ENCODE assay signal across 10 cellular contexts in the genomic region with DNA sequence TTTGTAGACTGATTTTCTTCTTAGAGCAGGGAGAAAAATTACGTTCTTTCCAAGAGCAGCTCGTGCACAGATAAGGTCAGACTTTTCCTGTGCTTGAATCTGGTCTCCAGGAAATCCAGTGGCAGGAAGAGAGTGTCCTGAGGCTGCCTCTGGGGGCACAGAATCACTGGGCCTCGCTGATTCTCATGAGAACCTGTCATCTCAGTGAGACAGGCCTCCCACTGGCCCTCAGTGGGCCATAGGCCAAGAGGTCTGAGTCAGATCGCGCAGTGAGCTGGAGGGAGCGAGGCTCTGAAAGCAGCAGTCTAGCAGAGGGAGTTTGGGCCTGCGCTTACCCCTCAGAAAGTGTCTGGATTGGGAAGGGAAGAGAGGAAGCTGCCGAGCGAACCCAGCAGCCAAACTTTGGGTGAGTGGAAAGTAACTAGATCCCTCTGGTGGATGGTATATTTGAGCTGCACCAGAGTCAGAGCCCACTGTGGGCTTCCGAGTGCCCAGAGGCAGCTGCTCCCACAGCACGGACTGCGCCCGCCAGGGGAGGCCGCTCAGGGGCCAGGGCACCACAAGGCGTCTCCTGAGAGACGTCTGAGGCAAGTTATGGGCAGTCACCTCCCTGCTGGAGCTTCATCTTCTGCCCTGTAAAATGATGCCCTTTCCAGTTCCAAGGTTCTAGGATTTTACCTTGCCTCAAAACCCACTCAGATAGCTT. TPM values are rescaled to one million over a fixed set of nuclear protein-coding genes. Genes with fewer than 3 reads are reported as not detected.
DNase-seq lines count a peak whose midpoint lies in the region; ATAC-seq and TF ChIP-seq lines count a peak whose summit lies in the region.
"Had no signal": no experiment of that assay in that cellular context is flagged by ENCODE, and none has a peak within 500 bp of the region (broad histone marks: within the 10 kb centered on the region; RNA-seq: fewer than 3 reads in every experiment).

No MANE protein-coding gene starts in this region.

- H3K36me3 Mint-ChIP-seq in T-helper 2 cell treated with Interferon-gamma antibody and Interleukin-4, amounts not matched to agents 5 μg/mL and 100 μg/mL, for 36 hours (ENCODE audit: low read depth), result no peaks in the 10 kb centered on the region

- peak; percentile 91 for DNase-seq in EH (ENCODE audit: low read depth)
- peak; percentile 52 for DNase-seq in fibroblast of villous mesenchyme (ENCODE audit: low read depth)
- DNase-seq in prostate gland (ENCODE audit: low spot score), result no peak
- DNase-seq in NCI-H526 (lab: John Stamatoyannopoulos, UW), result no peak
- no peak for DNase-seq in NCI-H510A treated with DMSO at 0.1 percent for 48 hours (lab: John Stamatoyannopoulos, UW)
- no peak for DNase-seq in T-helper 2 cell treated with Interferon-gamma antibody and Interleukin-4, amounts not matched to agents 5 μg/mL and 100 μg/mL, for 36 hours (ENCODE audit: low spot score)
- DNase-seq: activated CD4-positive, alpha-beta T cell treated with anti-CD3 and anti-CD28 coated beads, Interleukin-2, amount 10 ng/mL, durations not matched to agents 24 days and 14 days; NK-92 treated with Interleukin-12 subunit alpha and Interleukin-12 subunit beta, amount 100 ng/mL, for 24 hours had no signal

- H3K27ac ChIP-seq in prostate gland, result peak overlapping the region; percentile 0 to 49

- no peak overlapping the region for H3K27ac Mint-ChIP-seq in T-helper 2 cell treated with Interferon-gamma antibody and Interleukin-4, amounts not matched to agents 5 μg/mL and 100 μg/mL, for 36 hours
- H3K27ac Mint-ChIP-seq: activated CD4-positive, alpha-beta T cell treated with anti-CD3 and anti-CD28 coated beads, Interleukin-2, amount 10 ng/mL, durations not matched to agents 24 days and 14 days had no signal

- no peaks in the 10 kb centered on the region for H3K4me1 Mint-ChIP-seq in T-helper 2 cell treated with Interferon-gamma antibody and Interleukin-4, amounts not matched to agents 5 μg/mL and 100 μg/mL, for 36 hours (ENCODE audit: low read depth)
- H3K4me1 Mint-ChIP-seq: activated CD4-positive, alpha-beta T cell treated with anti-CD3 and anti-CD28 coated beads, Interleukin-2, amount 10 ng/mL, durations not matched to agents 24 days and 14 days had no signal

- ATAC-seq in SK-N-SH treated with all-trans-retinoic acid at 6 μM for 48 hours (peak; percentile 89), HG03175 (IDR thresholded peaks at IDR 0.05; ENCODE audit: unreplicated experiment) (no peak)

- intact Hi-C loops in prostate gland (cut with DNase I), result no loop called here

- TF ChIP-seq CTCF in fibroblast of villous mesenchyme (IDR thresholded peaks at IDR 0.05; ENCODE audit: insufficient read depth, low read depth, low read length), result no peak
- TF ChIP-seq CTCF in prostate gland (IDR thresholded peaks at IDR 0.05), result no peak

- H3K4me3 ChIP-seq in fibroblast of villous mesenchyme (ENCODE audit: low read depth, low read length), result no peak overlapping the region
- no peak overlapping the region for H3K4me3 ChIP-seq in prostate gland

- H3K9me3 ChIP-seq in prostate gland, result no peaks in the 10 kb centered on the region

- peaks cover 10% of the 10 kb centered on the region for H3K27me3 Mint-ChIP-seq in T-helper 2 cell treated with Interferon-gamma antibody and Interleukin-4, amounts not matched to agents 5 μg/mL and 100 μg/mL, for 36 hours (ENCODE audit: low read depth)

- peaks cover 5% of the 10 kb centered on the region for H3K27me3 ChIP-seq in prostate gland (replicated peaks; ENCODE audit: insufficient read depth)

- H3K9me3 Mint-ChIP-seq in T-helper 2 cell treated with Interferon-gamma antibody and Interleukin-4, amounts not matched to agents 5 μg/mL and 100 μg/mL, for 36 hours, result no peaks in the 10 kb centered on the region
- H3K9me3 Mint-ChIP-seq: activated CD4-positive, alpha-beta T cell treated with anti-CD3 and anti-CD28 coated beads, Interleukin-2, amount 10 ng/mL, durations not matched to agents 24 days and 14 days had no signal

- no peak for TF ChIP-seq POLR2A in prostate gland (IDR thresholded peaks at IDR 0.05)

- WGBS in prostate gland, result 46% methylated on average over 16 of the region's 16 CpGs

- H3K4me3 Mint-ChIP-seq in T-helper 2 cell treated with Interferon-gamma antibody and Interleukin-4, amounts not matched to agents 5 μg/mL and 100 μg/mL, for 36 hours, result no peak overlapping the region
- H3K4me3 Mint-ChIP-seq: activated CD4-positive, alpha-beta T cell treated with anti-CD3 and anti-CD28 coated beads, Interleukin-2, amount 10 ng/mL, durations not matched to agents 24 days and 14 days had no signal

- no peaks in the 10 kb centered on the region for H3K36me3 ChIP-seq in prostate gland

- no peaks in the 10 kb centered on the region for H3K4me1 ChIP-seq in prostate gland (replicated peaks)

TF ChIP-seq in SK-N-SH treated with all-trans-retinoic acid at 6 μM for 48 hours, 23 proteins besides CTCF, POLR2A, EP300 and RAD21:
- TF ChIP-seq ISL1 (CRISPR knock-in tag; IDR thresholded peaks at IDR 0.05) (0 out of 2 replicates have a peak, but pooled peaks have one; percentile 13), SNAI2 (CRISPR knock-in tag; IDR thresholded peaks at IDR 0.05) (0 out of 2 replicates have a peak, but pooled peaks have one; percentile 12), ZNF565 (CRISPR knock-in tag; conservative IDR thresholded peaks at IDR 0.05; ENCODE audit: low read depth) (no peak), TCF4 (CRISPR knock-in tag; IDR thresholded peaks at IDR 0.05; ENCODE audit: borderline replicate concordance) (no peak), ZFP30 (CRISPR knock-in tag; IDR thresholded peaks at IDR 0.05) (no peak), ZFP3 (CRISPR knock-in tag; IDR thresholded peaks at IDR 0.05) (peak; percentile 63; the same call in 1 of the 2 replicates), PPARA (CRISPR knock-in tag; IDR thresholded peaks at IDR 0.05; ENCODE audit: borderline replicate concordance) (no peak), TSHZ2 (CRISPR knock-in tag; IDR thresholded peaks at IDR 0.05) (no peak)

RNA-seq across cellular contexts. Expression of gene GDF7, which starts 8.2 kb away (rescaled TPM):
- total RNA-seq in fibroblast of villous mesenchyme (12.1 and 12.2 TPM in 2 replicates), prostate gland (1 to 10 TPM; 3.3 to 7.0 TPM)

RNA-seq across cellular contexts. Expression of gene HS1BP3, which starts 24.2 kb away (rescaled TPM):
- total RNA-seq in fibroblast of villous mesenchyme, result 25.9 and 30.3 TPM in 2 replicates
- total RNA-seq in prostate gland, result 10 to 100 TPM; 29.9 to 39.4 TPM

Comparison
In these comparisons a context has a peak if more than half of its experiments do, and no peak if none do; other contexts are left out.
1. DNase-seq: peak in EH (single experiment) and fibroblast of villous mesenchyme (single experiment); none in prostate gland (single experiment), NCI-H526 (0 of 2), NCI-H510A treated with DMSO at 0.1 percent for 48 hours (single experiment) and T-helper 2 cell treated with Interferon-gamma antibody and Interleukin-4, amounts not matched to agents 5 μg/mL and 100 μg/mL, for 36 hours (single experiment).